Comparison of ENCODE assay signal across 2 cellular contexts in genomic region chr7:44376429-44377133, GRCh38.
TF ChIP-seq lines count a peak whose summit lies in the region.

No MANE protein-coding gene starts in this region.

TF ChIP-seq in IMR-90, 13 proteins besides CTCF, POLR2A, EP300 and RAD21:
- no peak for TF ChIP-seq BHLHE40 (IDR thresholded peaks at IDR 0.05; ENCODE audit: low read depth, low read length)
- no peak for TF ChIP-seq CEBPB (IDR thresholded peaks at IDR 0.05; ENCODE audit: low read depth, low read length)
- TF ChIP-seq SMC3 (IDR thresholded peaks at IDR 0.05; ENCODE audit: low read depth, low read length), result no peak
- no peak for TF ChIP-seq NFE2L2 (IDR thresholded peaks at IDR 0.05; ENCODE audit: low read depth, low read length)
- TF ChIP-seq ELK1 (IDR thresholded peaks at IDR 0.05; ENCODE audit: borderline replicate concordance, low read depth, low read length), result no peak
- no peak for TF ChIP-seq USF2 (IDR thresholded peaks at IDR 0.05; ENCODE audit: low read depth, low read length)

TF ChIP-seq in HepG2, 621 proteins besides CTCF, POLR2A, EP300 and RAD21:
- TF ChIP-seq SP1 (IDR thresholded peaks at IDR 0.05) (no peak), SP1 (CRISPR knock-in tag; IDR thresholded peaks at IDR 0.05) (no peak), SP140L (CRISPR knock-in tag; IDR thresholded peaks at IDR 0.05; ENCODE audit: borderline replicate concordance) (no peak), ZSCAN25 (CRISPR knock-in tag; IDR thresholded peaks at IDR 0.05) (no peak), ZNF354B (CRISPR knock-in tag; IDR thresholded peaks at IDR 0.05) (no peak), ZNF766 (CRISPR knock-in tag; IDR thresholded peaks at IDR 0.05; ENCODE audit: borderline replicate concordance) (no peak), SMARCC2 (IDR thresholded peaks at IDR 0.05) (no peak), ZNF546 (CRISPR knock-in tag; conservative IDR thresholded peaks at IDR 0.05) (no peak), CENPBD1 (CRISPR knock-in tag; IDR thresholded peaks at IDR 0.05; ENCODE audit: borderline replicate concordance, low read depth) (no peak), SMAD3 (CRISPR knock-in tag; IDR thresholded peaks at IDR 0.05) (no peak), NPAS2 (CRISPR knock-in tag; IDR thresholded peaks at IDR 0.05; ENCODE audit: borderline replicate concordance) (no peak), ZNF160 (CRISPR knock-in tag; IDR thresholded peaks at IDR 0.05) (no peak), ZNF780A (CRISPR knock-in tag; IDR thresholded peaks at IDR 0.05) (no peak), CERS6 (CRISPR knock-in tag; IDR thresholded peaks at IDR 0.05) (no peak), FOXK2 (IDR thresholded peaks at IDR 0.05) (no peak), RBM39 (IDR thresholded peaks at IDR 0.05; ENCODE audit: low read depth, low read length, poor library complexity, severe bottlenecking) (no peak), SP4 (CRISPR knock-in tag; IDR thresholded peaks at IDR 0.05) (no peak), ZNF296 (CRISPR knock-in tag; conservative IDR thresholded peaks at IDR 0.05) (no peak), SIX1 (CRISPR knock-in tag; IDR thresholded peaks at IDR 0.05; ENCODE audit: borderline replicate concordance) (no peak)
